10 cellular contexts compared by ENCODE assay signal in the genomic region with DNA sequence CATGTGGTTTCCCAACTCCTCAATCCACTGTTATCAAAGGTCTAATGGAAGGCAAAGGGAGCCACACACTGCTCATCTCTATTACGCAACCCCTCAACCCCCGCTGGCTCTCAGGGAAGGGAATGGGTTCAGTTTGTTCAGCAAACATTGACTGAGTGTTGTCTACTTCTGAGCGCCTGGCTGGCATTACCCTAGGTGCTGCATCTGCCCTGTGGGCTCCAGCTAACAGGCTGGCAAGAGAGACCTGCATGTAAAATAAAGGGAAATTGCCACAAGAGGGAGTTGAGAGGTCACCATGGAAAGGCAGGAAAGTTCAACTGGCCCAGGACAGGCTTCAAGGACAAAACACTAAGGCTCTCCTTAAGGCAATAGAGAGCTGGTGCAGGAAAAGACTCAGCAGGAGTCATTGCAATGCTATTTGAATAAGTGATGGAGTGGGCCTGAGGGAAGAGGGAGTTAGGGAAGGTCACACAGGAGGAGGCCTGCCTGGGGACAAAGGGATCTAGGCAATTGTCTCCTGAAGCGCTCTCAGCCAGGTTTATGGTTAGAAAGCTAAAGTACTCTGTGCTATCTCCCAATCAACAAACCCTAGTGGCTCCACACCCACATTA. TPM values are rescaled to one million over a fixed set of nuclear protein-coding genes. Genes with fewer than 3 reads are reported as not detected.
DNase-seq lines count a peak whose midpoint lies in the region; ATAC-seq and TF ChIP-seq lines count a peak whose summit lies in the region.
"Had no signal": no experiment of that assay in that cellular context is flagged by ENCODE, and none has a peak within 500 bp of the region (broad histone marks: within the 10 kb centered on the region; RNA-seq: fewer than 3 reads in every experiment).

No MANE protein-coding gene starts in this region.

- peaks cover 35% of the 10 kb centered on the region for H3K4me1 ChIP-seq in parathyroid adenoma

- no peaks in the 10 kb centered on the region for H3K27me3 ChIP-seq in parathyroid adenoma (ENCODE audit: control insufficient read depth, insufficient read depth, low read length)
- H3K27me3 ChIP-seq: BLaER1 treated with 17β-estradiol and CSF1 and Interleukin-3, amounts not matched to agents 10 nM and 100 nM had no signal

- H3K4me3 Mint-ChIP-seq in T-helper 2 cell treated with Interferon-gamma antibody and Interleukin-4, amounts not matched to agents 5 μg/mL and 100 μg/mL, for 36 hours, result no peak overlapping the region

- H3K4me2 ChIP-seq in parathyroid adenoma (ENCODE audit: low read length), result no peak overlapping the region

- H3K4me1 Mint-ChIP-seq in T-helper 2 cell treated with Interferon-gamma antibody and Interleukin-4, amounts not matched to agents 5 μg/mL and 100 μg/mL, for 36 hours (ENCODE audit: low read depth), result peaks cover 22% of the 10 kb centered on the region

- no peak overlapping the region for H3K4me3 ChIP-seq in parathyroid adenoma (ENCODE audit: low read depth, low read length)
- H3K4me3 ChIP-seq: BLaER1 treated with 17β-estradiol and CSF1 and Interleukin-3, amounts not matched to agents 10 nM and 100 nM had no signal

- peak; percentile 52 for TF ChIP-seq CTCF in parathyroid adenoma (IDR thresholded peaks at IDR 0.05)

- DNase-seq in NCI-H2227 (lab: John Stamatoyannopoulos, UW; ENCODE audit: unreplicated experiment) (peak; percentile 26), NCI-H2227 treated with DMSO at 0.1 percent for 48 hours (lab: John Stamatoyannopoulos, UW) (no peak), NCI-H2196 treated with DMSO at 0.1 percent for 48 hours (lab: John Stamatoyannopoulos, UW; ENCODE audit: unreplicated experiment) (peak; percentile 76), dermis blood vessel endothelial cell (peak; percentile 46), inferior parietal cortex (ENCODE audit: extremely low spot score) (no peak)
- DNase-seq in T-helper 2 cell treated with Interferon-gamma antibody and Interleukin-4, amounts not matched to agents 5 μg/mL and 100 μg/mL, for 36 hours (ENCODE audit: low spot score), result no peak

- H3K9ac ChIP-seq in parathyroid adenoma, result no peak overlapping the region
- H3K9ac ChIP-seq: BLaER1 treated with 17β-estradiol and CSF1 and Interleukin-3, amounts not matched to agents 10 nM and 100 nM had no signal

- no peaks in the 10 kb centered on the region for H3K27me3 Mint-ChIP-seq in T-helper 2 cell treated with Interferon-gamma antibody and Interleukin-4, amounts not matched to agents 5 μg/mL and 100 μg/mL, for 36 hours (ENCODE audit: low read depth)

- H3K36me3 ChIP-seq in parathyroid adenoma (ENCODE audit: control insufficient read depth, insufficient read depth, low read length), result no peaks in the 10 kb centered on the region

- no peak for ATAC-seq in GM18867 (IDR thresholded peaks at IDR 0.05; ENCODE audit: unreplicated experiment)

- H2AFZ ChIP-seq in parathyroid adenoma, result peak overlapping the region; percentile 48

- no peak overlapping the region for H3K27ac Mint-ChIP-seq in T-helper 2 cell treated with Interferon-gamma antibody and Interleukin-4, amounts not matched to agents 5 μg/mL and 100 μg/mL, for 36 hours

- H3K9me3 Mint-ChIP-seq in T-helper 2 cell treated with Interferon-gamma antibody and Interleukin-4, amounts not matched to agents 5 μg/mL and 100 μg/mL, for 36 hours, result no peaks in the 10 kb centered on the region

- peaks cover 5% of the 10 kb centered on the region for H3K79me2 ChIP-seq in parathyroid adenoma

- H3K36me3 Mint-ChIP-seq in T-helper 2 cell treated with Interferon-gamma antibody and Interleukin-4, amounts not matched to agents 5 μg/mL and 100 μg/mL, for 36 hours (ENCODE audit: low read depth), result no peaks in the 10 kb centered on the region

- peak overlapping the region; percentile 13 for H3K27ac ChIP-seq in parathyroid adenoma
- H3K27ac ChIP-seq: BLaER1 treated with 17β-estradiol and CSF1 and Interleukin-3, amounts not matched to agents 10 nM and 100 nM had no signal

- no peaks in the 10 kb centered on the region for H3K9me3 ChIP-seq in parathyroid adenoma (ENCODE audit: control insufficient read depth, low read length)
- H3K9me3 ChIP-seq: BLaER1 treated with 17β-estradiol and CSF1 and Interleukin-3, amounts not matched to agents 10 nM and 100 nM had no signal

RNA-seq across cellular contexts. Expression of a gene that starts 5.5 kb away (rescaled TPM):
- total RNA-seq in dermis blood vessel endothelial cell, result 13.0 and 14.5 TPM in 2 replicates

RNA-seq across cellular contexts. Expression of a gene that starts 5.7 kb away (rescaled TPM):
- 2.9 and 6.5 TPM in 2 replicates for total RNA-seq in dermis blood vessel endothelial cell

RNA-seq across cellular contexts. Expression of a gene that starts 32.1 kb away (rescaled TPM):
- total RNA-seq in dermis blood vessel endothelial cell, result 0.19 and 0.34 TPM in 2 replicates
- total RNA-seq: pulmonary artery endothelial cell had no signal

RNA-seq across cellular contexts. Expression of a gene that starts 57.0 kb away (rescaled TPM):
- 11.7 and 17.7 TPM in 2 replicates for total RNA-seq in dermis blood vessel endothelial cell

Comparison
In these comparisons a context has a peak if more than half of its experiments do, and no peak if none do; other contexts are left out.
1. DNase-seq: peak in NCI-H2227 (single experiment), NCI-H2196 treated with DMSO at 0.1 percent for 48 hours (single experiment) and dermis blood vessel endothelial cell (single experiment); none in NCI-H2227 treated with DMSO at 0.1 percent for 48 hours (single experiment), inferior parietal cortex (single experiment) and T-helper 2 cell treated with Interferon-gamma antibody and Interleukin-4, amounts not matched to agents 5 μg/mL and 100 μg/mL, for 36 hours (single experiment).